22 cellular contexts compared by ENCODE assay signal in genomic region chr5:144232285-144232684, GRCh38.
A peak's percentile ranks its signal among the peaks of the same experiment; 100 is the strongest.
DNase-seq lines count a peak whose midpoint lies in the region; ATAC-seq, FAIRE-seq and TF ChIP-seq lines count a peak whose summit lies in the region.
"Had no signal": no experiment of that assay in that cellular context is flagged by ENCODE, and none has a peak within 500 bp of the region (broad histone marks: within the 10 kb centered on the region; RNA-seq: fewer than 3 reads in every experiment).

No MANE protein-coding gene starts in this region.

- H3K4me1 ChIP-seq in body of pancreas (peaks cover 59% of the 10 kb centered on the region), upper lobe of left lung (no peaks in the 10 kb centered on the region)
- H3K4me1 ChIP-seq: A549, Caco-2 had no signal

- intact Hi-C loops in body of pancreas (cut with DNase I) = no loop called here

- no peak for TF ChIP-seq EP300 in upper lobe of left lung (IDR thresholded peaks at IDR 0.05)

- whole genome bisulfite sequencing in body of pancreas, 2 donors = 37 to 44% methylated on average over 5 of the region's 5 CpGs
- WGBS in upper lobe of left lung, 2 donors = 84 to 85% methylated on average over 5 of the region's 5 CpGs

- H3K27ac ChIP-seq in body of pancreas (peak overlapping the region in 1 of 4 donors; percentile 51), upper lobe of left lung (no peak overlapping the region)
- H3K27ac ChIP-seq: 22Rv1; A549; BLaER1 treated with 17β-estradiol and CSF1 and Interleukin-3, amounts not matched to agents 10 nM and 100 nM; C4-2B had no signal

- H3K27me3 ChIP-seq in body of pancreas (no peaks in the 10 kb centered on the region), upper lobe of left lung (no peaks in the 10 kb centered on the region)
- H3K27me3 ChIP-seq: BLaER1 treated with 17β-estradiol and CSF1 and Interleukin-3, amounts not matched to agents 10 nM and 100 nM had no signal

- TF ChIP-seq POLR2A in body of pancreas (IDR thresholded peaks at IDR 0.05) (no peak), GM12892 (IDR thresholded peaks at IDR 0.05; ENCODE audit: low read depth, low read length) (no peak), upper lobe of left lung (IDR thresholded peaks at IDR 0.05) (no peak)

- TF ChIP-seq CTCF in body of pancreas (IDR thresholded peaks at IDR 0.05) (no peak), upper lobe of left lung (IDR thresholded peaks at IDR 0.05) (no peak)

- H3K9me3 ChIP-seq in body of pancreas (peaks cover 0 to 4% (median 0%) of the 10 kb centered on the region in 3 donors), upper lobe of left lung (no peaks in the 10 kb centered on the region)
- H3K9me3 ChIP-seq: A549; BLaER1 treated with 17β-estradiol and CSF1 and Interleukin-3, amounts not matched to agents 10 nM and 100 nM; Caco-2 had no signal

- H3K4me3 ChIP-seq in body of pancreas = no peak overlapping the region
- no peak overlapping the region for H3K4me3 ChIP-seq in upper lobe of left lung
- H3K4me3 ChIP-seq: A549; BLaER1 treated with 17β-estradiol and CSF1 and Interleukin-3, amounts not matched to agents 10 nM and 100 nM had no signal

- H3K36me3 ChIP-seq in body of pancreas (replicated peaks in 1 of 2; ENCODE audit: insufficient read depth in 1 of 2, low read depth in 2 of 2) (no peaks in the 10 kb centered on the region), upper lobe of left lung (no peaks in the 10 kb centered on the region)
- H3K36me3 ChIP-seq: BLaER1 treated with 17β-estradiol and CSF1 and Interleukin-3, amounts not matched to agents 10 nM and 100 nM had no signal

- FAIRE-seq in islet of Langerhans (lab: Jason Lieb, UNC) (peak; percentile 71), GM12892 (lab: Jason Lieb, UNC) (no peak)
- FAIRE-seq: A549, D721Med, G401.6, GM12891, GM18507, GM19239 had no signal

- no peak for ATAC-seq in body of pancreas
- ATAC-seq in upper lobe of left lung (ENCODE audit: low FRiP score in 2 of 2) = no peak
- ATAC-seq: A549; CD8-positive, alpha-beta T cell had no signal

- peak; percentile 27 for DNase-seq in NCI-H446 treated with DMSO at 0.1 percent for 48 hours (lab: John Stamatoyannopoulos, UW)
- peak; percentile 27 to 54 (median 44) for DNase-seq in body of pancreas
- no peak for DNase-seq in activated T-cell treated with anti-CD3 and anti-CD28 coated beads, Interleukin-2, amount 50 U/mL, for 1 hour
- no peak for DNase-seq in GM12892 (ENCODE audit: insufficient read length)
- DNase-seq in upper lobe of left lung = no peak
- DNase-seq: AML-193; Caco-2; Calu3; CD4-positive, alpha-beta T cell; CD8-positive, alpha-beta T cell; DMS79 treated with DMSO at 0.1 percent for 48 hours; GF-D8 had no signal

Comparison
In these comparisons a context has a peak if more than half of its experiments do, and no peak if none do; other contexts are left out.
1. DNase-seq: peak in NCI-H446 treated with DMSO at 0.1 percent for 48 hours (single experiment) and body of pancreas (4 of 4); none in activated T-cell treated with anti-CD3 and anti-CD28 coated beads, Interleukin-2, amount 50 U/mL, for 1 hour (single experiment), GM12892 (single experiment) and upper lobe of left lung (0 of 2).